1 cellular context compared by ENCODE assay signal in genomic region chr10:11877506-11877905, GRCh38.
TF ChIP-seq lines count a peak whose summit lies in the region.

No MANE protein-coding gene starts in this region.

TF ChIP-seq in A549, 52 proteins besides CTCF, POLR2A, EP300 and RAD21:
- no peak for TF ChIP-seq NPAS2 (CRISPR knock-in tag; IDR thresholded peaks at IDR 0.05; ENCODE audit: borderline replicate concordance)
- TF ChIP-seq BCL3 (IDR thresholded peaks at IDR 0.05), result no peak
- TF ChIP-seq PHF8 (IDR thresholded peaks at IDR 0.05; ENCODE audit: borderline replicate concordance, low read depth), result no peak
- TF ChIP-seq USF2 (IDR thresholded peaks at IDR 0.05), result no peak
- no peak for TF ChIP-seq MAX (IDR thresholded peaks at IDR 0.05)
- no peak for TF ChIP-seq KDM5A (IDR thresholded peaks at IDR 0.05)
- TF ChIP-seq JUNB (IDR thresholded peaks at IDR 0.05), result no peak
- no peak for TF ChIP-seq CHD2 (IDR thresholded peaks at IDR 0.05; ENCODE audit: low read length, partially characterized antibody)
- TF ChIP-seq RNF2 (IDR thresholded peaks at IDR 0.05; ENCODE audit: borderline replicate concordance, low read depth), result no peak
- no peak for TF ChIP-seq JUN (IDR thresholded peaks at IDR 0.05)
TF ChIP-seq in A549: peak in this region for 0.
